In genomic region chr6:39948156-39948850, GRCh38 we compare ENCODE assay signal across 21 cellular contexts. TPM values are rescaled to one million over a fixed set of nuclear protein-coding genes. Genes with fewer than 3 reads are reported as not detected.
DNase-seq lines count a peak whose midpoint lies in the region; ATAC-seq and TF ChIP-seq lines count a peak whose summit lies in the region.
"Had no signal": no experiment of that assay in that cellular context is flagged by ENCODE, and none has a peak within 500 bp of the region (broad histone marks: within the 10 kb centered on the region; RNA-seq: fewer than 3 reads in every experiment).

No MANE protein-coding gene starts in this region.

- POLR2A ChIA-PET in Caco-2 (lab: Charles Lee) = interaction anchor here (0.5 kb wide), 1 partner anchor 14 kb away, joined by 8 read pairs; the partner anchor contains the start of gene MOCS1

- peak overlapping the region; percentile 33 for H3K4me3 Mint-ChIP-seq in Caco-2 (ENCODE audit: unreplicated experiment)
- H3K4me3 Mint-ChIP-seq: B cell had no signal

- H3K4me1 ChIP-seq in Caco-2 (peaks cover 37% of the 10 kb centered on the region), RWPE2 (ENCODE audit: insufficient read depth, poor library complexity, severe bottlenecking) (peaks cover 17% of the 10 kb centered on the region), esophagus muscularis mucosa (peaks cover 0 to 4% (median 0%) of the 10 kb centered on the region in 4 donors), right lobe of liver (peaks cover 0 to 34% (median 3%) of the 10 kb centered on the region in 4 donors)

- H3K36me3 ChIP-seq in Caco-2 (ENCODE audit: control insufficient read depth, insufficient read depth, low read length) = no peaks in the 10 kb centered on the region; the same call in 1 of the 2 replicates
- no peaks in the 10 kb centered on the region for H3K36me3 ChIP-seq in RWPE2 (ENCODE audit: low read depth)
- H3K36me3 ChIP-seq in esophagus muscularis mucosa = no peaks in the 10 kb centered on the region
- no peaks in the 10 kb centered on the region for H3K36me3 ChIP-seq in right lobe of liver

- H3K27me3 ChIP-seq in Caco-2 (replicated peaks; ENCODE audit: control insufficient read depth, insufficient read depth, low read length) = no peaks in the 10 kb centered on the region
- no peaks in the 10 kb centered on the region for H3K27me3 ChIP-seq in RWPE2 (ENCODE audit: insufficient read depth, poor library complexity, severe bottlenecking)
- no peaks in the 10 kb centered on the region for H3K27me3 ChIP-seq in esophagus muscularis mucosa
- no peaks in the 10 kb centered on the region for H3K27me3 ChIP-seq in right lobe of liver

- H3K4me1 Mint-ChIP-seq in Caco-2 (ENCODE audit: low read depth, unreplicated experiment) = peaks cover 18% of the 10 kb centered on the region
- H3K4me1 Mint-ChIP-seq: B cell had no signal

- H3K9me3 Mint-ChIP-seq in Caco-2 (ENCODE audit: unreplicated experiment) = no peaks in the 10 kb centered on the region

- intact Hi-C loops in Caco-2 (cut with micrococcal nuclease; ENCODE audit: unreplicated experiment) (loop anchor here (1.0 kb wide), 1 partner anchor 30 kb away; no protein-coding TSS in a partner anchor), esophagus muscularis mucosa (cut with DNase I) (no loop called here), right lobe of liver (cut with DNase I) (no loop called here), cardiac septum (cut with DNase I) (no loop called here)

- peak; percentile 45; the same call in 2 of the 3 replicates for ATAC-seq in RWPE2 (ENCODE audit: low read depth)
- peak; percentile 87 to 95 (median 92) for ATAC-seq in right lobe of liver
- ATAC-seq in HG03571 (IDR thresholded peaks at IDR 0.05; ENCODE audit: unreplicated experiment) = no peak
- ATAC-seq: SK-N-SH treated with all-trans-retinoic acid at 6 μM for 48 hours had no signal

- 88% methylated on average over 5 of the region's 7 CpGs for WGBS in esophagus muscularis mucosa
- WGBS in right lobe of liver (ENCODE audit: insufficient coverage, low coverage, low lambda C conversion rate, missing lambda C conversion rate) = 31% methylated on average over 5 of the region's 7 CpGs

- H3K9me3 ChIP-seq in Caco-2 (no peaks in the 10 kb centered on the region), RWPE2 (ENCODE audit: severe bottlenecking) (no peaks in the 10 kb centered on the region), esophagus muscularis mucosa (no peaks in the 10 kb centered on the region), right lobe of liver (no peaks in the 10 kb centered on the region)

- TF ChIP-seq POLR2A in esophagus muscularis mucosa (IDR thresholded peaks at IDR 0.05; ENCODE audit: low read depth) (no peak), right lobe of liver (IDR thresholded peaks at IDR 0.05) (no peak)

- no peak for TF ChIP-seq EP300 in esophagus muscularis mucosa (IDR thresholded peaks at IDR 0.05)

- no peak overlapping the region for H3K27ac ChIP-seq in RWPE2 (ENCODE audit: poor library complexity, severe bottlenecking)
- H3K27ac ChIP-seq in esophagus muscularis mucosa (replicated peaks in 1 of 4) = no peak overlapping the region
- peak overlapping the region in 2 of 3 donors; percentile 46 to 58 for H3K27ac ChIP-seq in right lobe of liver

- TF ChIP-seq CTCF in Caco-2 (IDR thresholded peaks at IDR 0.05; ENCODE audit: insufficient read depth in 1 of 2, low read depth in 1 of 2, low read length in 1 of 2, severe bottlenecking in 1 of 2, unreplicated experiment in 1 of 2) (no peak), RWPE2 (IDR thresholded peaks at IDR 0.05; ENCODE audit: poor library complexity, severe bottlenecking) (no peak), esophagus muscularis mucosa (IDR thresholded peaks at IDR 0.05) (no peak), right lobe of liver (IDR thresholded peaks at IDR 0.05) (no peak)

- no peaks in the 10 kb centered on the region for H3K36me3 Mint-ChIP-seq in Caco-2 (ENCODE audit: insufficient read depth, unreplicated experiment)

- CTCF ChIA-PET in Caco-2 (lab: Charles Lee) = interaction anchor here (0.6 kb wide), 1 partner anchor 28 kb away, joined by 3 read pairs; no protein-coding TSS in a partner anchor

- BruUV-seq in Caco-2 (replicated peaks; lab: Mats Ljungman, UMichigan) = no TSS peak

- DNase-seq in Caco-2 = peak; percentile 49 to 58
- no peak for DNase-seq in RWPE2 (ENCODE audit: low spot score)
- peak; percentile 53 for DNase-seq in esophagus muscularis mucosa (ENCODE audit: extremely low spot score)
- peak in 1 of 3 donors; percentile 51 for DNase-seq in right lobe of liver
- DNase-seq in cardiac septum (ENCODE audit: low spot score) = no peak
- DNase-seq in MV-4-11 (lab: John Stamatoyannopoulos, UW) = no peak
- no peak for DNase-seq in COLO829 (ENCODE audit: low spot score)
- DNase-seq: 8988T, DMS153, GDM1, HCEC 1CT, KG1, NCI-H1436, NCI-H2029, NCI-H510A, NCI-H748 treated with DMSO at 0.1 percent for 48 hours, RPMI8226, SIG-M5 had no signal

- H3K27ac Mint-ChIP-seq in Caco-2 (ENCODE audit: unreplicated experiment) = peak overlapping the region; percentile 86
- H3K27ac Mint-ChIP-seq: B cell had no signal

- H3K4me3 ChIP-seq in Caco-2 (ENCODE audit: low read depth, low read length) (no peak overlapping the region), RWPE2 (ENCODE audit: severe bottlenecking) (no peak overlapping the region), esophagus muscularis mucosa (no peak overlapping the region), right lobe of liver (no peak overlapping the region)

- no peaks in the 10 kb centered on the region for H3K27me3 Mint-ChIP-seq in Caco-2 (ENCODE audit: insufficient read depth, unreplicated experiment)

RNA-seq across cellular contexts. Expression of gene MOCS1, which starts 14.0 kb away (rescaled TPM):
- total RNA-seq in Caco-2 (2022) = 43.4 and 44.7 TPM in 2 replicates
- total RNA-seq in esophagus muscularis mucosa = 10 to 100 TPM; 19.1 to 37.3 (median 28.0) TPM
- 10 to 100 TPM; 18.0 to 35.3 (median 27.8) TPM for total RNA-seq in right lobe of liver
- total RNA-seq in cardiac septum = 22.1 TPM

Comparison
In these comparisons a context has a peak if more than half of its experiments do, and no peak if none do; other contexts are left out.
1. DNase-seq: peak in Caco-2 (2 of 2) and esophagus muscularis mucosa (single experiment); none in RWPE2 (single experiment), cardiac septum (single experiment), MV-4-11 (single experiment) and COLO829 (single experiment).
2. H3K27ac ChIP-seq: peak in right lobe of liver (2 of 3); none in RWPE2 (single experiment) and esophagus muscularis mucosa (0 of 4).